In the genomic region with DNA sequence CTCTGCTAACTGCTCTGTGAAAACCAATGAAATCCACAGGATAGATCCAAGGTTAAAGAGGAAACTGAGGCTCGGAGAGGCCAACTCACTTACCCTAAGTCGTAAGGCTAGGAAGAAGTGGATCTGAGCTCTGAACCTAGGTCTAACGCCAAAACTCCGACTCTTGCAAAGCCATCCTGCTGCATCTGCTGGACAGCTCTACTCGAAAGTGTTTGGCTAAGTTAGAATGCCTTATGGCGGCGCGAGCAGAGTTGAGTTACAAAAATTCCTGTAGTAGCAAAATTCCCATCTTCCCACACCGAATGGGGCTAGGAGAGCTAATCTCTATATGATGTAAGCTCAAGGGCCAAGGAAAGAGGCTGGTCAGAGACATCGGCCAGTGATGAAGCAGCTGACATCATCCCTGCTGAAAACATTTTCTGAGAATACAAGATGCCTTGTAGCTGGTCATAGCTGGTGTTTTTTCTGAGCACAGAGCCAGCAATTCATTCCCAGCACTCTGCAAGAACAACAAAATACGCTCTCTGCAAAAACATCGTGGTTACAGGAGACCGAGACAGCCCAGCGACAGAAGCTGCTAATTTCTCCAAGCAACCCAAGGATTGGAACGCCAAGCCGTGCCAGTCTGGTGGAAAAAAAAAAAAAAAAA, we compare ENCODE assay signal across 9 cellular contexts. TPM values are rescaled to one million over a fixed set of nuclear protein-coding genes. Genes with fewer than 3 reads are reported as not detected.
DNase-seq lines count a peak whose midpoint lies in the region; ATAC-seq and TF ChIP-seq lines count a peak whose summit lies in the region.
"Had no signal": no experiment of that assay in that cellular context is flagged by ENCODE, and none has a peak within 500 bp of the region (broad histone marks: within the 10 kb centered on the region; RNA-seq: fewer than 3 reads in every experiment).

No MANE protein-coding gene starts in this region.

- peak overlapping the region; percentile 61; the same call in 1 of the 2 replicates for H3K4me3 ChIP-seq in GM08714 (ENCODE audit: low read length)
- H3K4me3 ChIP-seq in epithelial cell of proximal tubule (ENCODE audit: low read depth, low read length), result peak overlapping the region; percentile 99

- intact Hi-C loops in Right ventricle myocardium superior (cut with DNase I), result no loop called here

- TF ChIP-seq CTCF in epithelial cell of proximal tubule (conservative IDR thresholded peaks at IDR 0.05; ENCODE audit: low read depth, low read length), result no peak

- ATAC-seq in HG03045 (IDR thresholded peaks at IDR 0.05; ENCODE audit: unreplicated experiment) (no peak), Right ventricle myocardium superior (ENCODE audit: poor library complexity) (no peak)

- DNase-seq in RKO (ENCODE audit: low spot score) (peak; percentile 60), epithelial cell of proximal tubule (ENCODE audit: low read depth) (no peak), pons (ENCODE audit: low spot score) (peak; percentile 89), OCI-M2 (lab: John Stamatoyannopoulos, UW; ENCODE audit: unreplicated experiment) (no peak), Right ventricle myocardium superior (no peak), GDM1 (lab: John Stamatoyannopoulos, UW) (no peak)
- DNase-seq: SHP77 treated with DMSO at 0.1 percent for 48 hours had no signal

RNA-seq across cellular contexts. Expression of a gene that starts 1.8 kb away (rescaled TPM):
- total RNA-seq in epithelial cell of proximal tubule (3.2 and 5.3 TPM in 2 replicates), Right ventricle myocardium superior (7.9 TPM)

RNA-seq across cellular contexts. Expression of a gene that starts 22.7 kb away (rescaled TPM):
- 152 and 157 TPM in 2 replicates for total RNA-seq in epithelial cell of proximal tubule
- total RNA-seq in Right ventricle myocardium superior, result 52.1 TPM

Comparison
In these comparisons a context has a peak if more than half of its experiments do, and no peak if none do; other contexts are left out.
1. DNase-seq: peak in RKO (single experiment) and pons (single experiment); none in epithelial cell of proximal tubule (single experiment), OCI-M2 (single experiment), Right ventricle myocardium superior (single experiment) and GDM1 (single experiment).